Comparison of ENCODE assay signal across 1 cellular context in the genomic region with DNA sequence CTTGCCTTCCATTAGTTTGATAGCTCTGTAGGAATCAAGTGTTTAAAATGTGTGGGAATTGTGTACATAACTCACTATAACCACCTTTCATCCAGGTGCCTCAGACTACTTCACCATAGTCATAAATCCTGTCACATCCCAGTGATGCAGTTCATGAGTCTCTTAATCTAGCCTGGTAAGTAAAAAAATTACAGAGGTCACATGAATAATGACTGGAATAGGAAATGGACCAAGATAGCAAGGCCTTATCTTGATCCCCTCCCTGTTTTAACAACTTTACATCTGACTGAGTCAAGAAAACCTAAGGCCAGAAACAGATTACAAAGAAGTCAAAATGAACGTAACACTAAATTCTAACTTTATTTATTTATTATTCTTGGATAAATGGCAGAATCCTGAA.
TF ChIP-seq lines count a peak whose summit lies in the region.

No MANE protein-coding gene starts in this region.

TF ChIP-seq in K562, 482 proteins besides CTCF, POLR2A, EP300 and RAD21 (continued from another document):
- TF ChIP-seq, protein P1, sequence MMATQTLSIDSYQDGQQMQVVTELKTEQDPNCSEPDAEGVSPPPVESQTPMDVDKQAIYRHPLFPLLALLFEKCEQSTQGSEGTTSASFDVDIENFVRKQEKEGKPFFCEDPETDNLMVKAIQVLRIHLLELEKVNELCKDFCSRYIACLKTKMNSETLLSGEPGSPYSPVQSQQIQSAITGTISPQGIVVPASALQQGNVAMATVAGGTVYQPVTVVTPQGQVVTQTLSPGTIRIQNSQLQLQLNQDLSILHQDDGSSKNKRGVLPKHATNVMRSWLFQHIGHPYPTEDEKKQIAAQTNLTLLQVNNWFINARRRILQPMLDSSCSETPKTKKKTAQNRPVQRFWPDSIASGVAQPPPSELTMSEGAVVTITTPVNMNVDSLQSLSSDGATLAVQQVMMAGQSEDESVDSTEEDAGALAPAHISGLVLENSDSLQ (IDR thresholded peaks at IDR 0.05), result peak; percentile 36
- TF ChIP-seq, protein P2, sequence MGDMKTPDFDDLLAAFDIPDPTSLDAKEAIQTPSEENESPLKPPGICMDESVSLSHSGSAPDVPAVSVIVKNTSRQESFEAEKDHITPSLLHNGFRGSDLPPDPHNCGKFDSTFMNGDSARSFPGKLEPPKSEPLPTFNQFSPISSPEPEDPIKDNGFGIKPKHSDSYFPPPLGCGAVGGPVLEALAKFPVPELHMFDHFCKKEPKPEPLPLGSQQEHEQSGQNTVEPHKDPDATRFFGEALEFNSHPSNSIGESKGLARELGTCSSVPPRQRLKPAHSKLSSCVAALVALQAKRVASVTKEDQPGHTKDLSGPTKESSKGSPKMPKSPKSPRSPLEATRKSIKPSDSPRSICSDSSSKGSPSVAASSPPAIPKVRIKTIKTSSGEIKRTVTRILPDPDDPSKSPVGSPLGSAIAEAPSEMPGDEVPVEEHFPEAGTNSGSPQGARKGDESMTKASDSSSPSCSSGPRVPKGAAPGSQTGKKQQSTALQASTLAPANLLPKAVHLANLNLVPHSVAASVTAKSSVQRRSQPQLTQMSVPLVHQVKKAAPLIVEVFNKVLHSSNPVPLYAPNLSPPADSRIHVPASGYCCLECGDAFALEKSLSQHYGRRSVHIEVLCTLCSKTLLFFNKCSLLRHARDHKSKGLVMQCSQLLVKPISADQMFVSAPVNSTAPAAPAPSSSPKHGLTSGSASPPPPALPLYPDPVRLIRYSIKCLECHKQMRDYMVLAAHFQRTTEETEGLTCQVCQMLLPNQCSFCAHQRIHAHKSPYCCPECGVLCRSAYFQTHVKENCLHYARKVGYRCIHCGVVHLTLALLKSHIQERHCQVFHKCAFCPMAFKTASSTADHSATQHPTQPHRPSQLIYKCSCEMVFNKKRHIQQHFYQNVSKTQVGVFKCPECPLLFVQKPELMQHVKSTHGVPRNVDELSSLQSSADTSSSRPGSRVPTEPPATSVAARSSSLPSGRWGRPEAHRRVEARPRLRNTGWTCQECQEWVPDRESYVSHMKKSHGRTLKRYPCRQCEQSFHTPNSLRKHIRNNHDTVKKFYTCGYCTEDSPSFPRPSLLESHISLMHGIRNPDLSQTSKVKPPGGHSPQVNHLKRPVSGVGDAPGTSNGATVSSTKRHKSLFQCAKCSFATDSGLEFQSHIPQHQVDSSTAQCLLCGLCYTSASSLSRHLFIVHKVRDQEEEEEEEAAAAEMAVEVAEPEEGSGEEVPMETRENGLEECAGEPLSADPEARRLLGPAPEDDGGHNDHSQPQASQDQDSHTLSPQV (IDR thresholded peaks at IDR 0.05), result no peak
- TF ChIP-seq JUN (IDR thresholded peaks at IDR 0.05; ENCODE audit: borderline replicate concordance, low read depth, low read length) (0 out of 2 replicates have a peak, but pooled peaks have one; percentile 15), JUN (CRISPR knock-in tag; IDR thresholded peaks at IDR 0.05; ENCODE audit: borderline replicate concordance) (no peak), JUND (IDR thresholded peaks at IDR 0.05; ENCODE audit: borderline replicate concordance, low read depth, low read length) (peak; percentile 51; the same call in 1 of the 2 replicates), JUND (tag; IDR thresholded peaks at IDR 0.05; ENCODE audit: borderline replicate concordance, low read depth, low read length) (no peak), RCOR1 (IDR thresholded peaks at IDR 0.05; ENCODE audit: borderline replicate concordance in 1 of 2, low read depth in 2 of 2, low read length in 2 of 2) (peak in 1 of 2 experiments; percentile 65; a peak in 1 of 4 replicates), COPS2 (conservative IDR thresholded peaks at IDR 0.05) (no peak), ETV1 (tag; conservative IDR thresholded peaks at IDR 0.05; ENCODE audit: low read depth) (peak; percentile 34; the same call in 1 of the 2 replicates), SOX6 (IDR thresholded peaks at IDR 0.05) (0 out of 2 replicates have a peak, but pooled peaks have one; percentile 28), FOSL1 (tag; conservative IDR thresholded peaks at IDR 0.05) (peak; percentile 61; the same call in 1 of the 2 replicates), MEIS2 (IDR thresholded peaks at IDR 0.05; ENCODE audit: partially characterized antibody) (peak; percentile 83), NR2C2 (CRISPR knock-in tag; IDR thresholded peaks at IDR 0.05) (no peak), NR2C2 (tag; IDR thresholded peaks at IDR 0.05) (0 out of 2 replicates have a peak, but pooled peaks have one; percentile 1), ARID1B (IDR thresholded peaks at IDR 0.05) (peak; percentile 37; the same call in 1 of the 2 replicates)
- TF ChIP-seq, protein P3, sequence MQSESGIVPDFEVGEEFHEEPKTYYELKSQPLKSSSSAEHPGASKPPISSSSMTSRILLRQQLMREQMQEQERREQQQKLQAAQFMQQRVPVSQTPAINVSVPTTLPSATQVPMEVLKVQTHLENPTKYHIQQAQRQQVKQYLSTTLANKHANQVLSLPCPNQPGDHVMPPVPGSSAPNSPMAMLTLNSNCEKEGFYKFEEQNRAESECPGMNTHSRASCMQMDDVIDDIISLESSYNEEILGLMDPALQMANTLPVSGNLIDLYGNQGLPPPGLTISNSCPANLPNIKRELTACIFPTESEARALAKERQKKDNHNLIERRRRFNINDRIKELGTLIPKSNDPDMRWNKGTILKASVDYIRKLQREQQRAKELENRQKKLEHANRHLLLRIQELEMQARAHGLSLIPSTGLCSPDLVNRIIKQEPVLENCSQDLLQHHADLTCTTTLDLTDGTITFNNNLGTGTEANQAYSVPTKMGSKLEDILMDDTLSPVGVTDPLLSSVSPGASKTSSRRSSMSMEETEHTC (IDR thresholded peaks at IDR 0.05), result 0 out of 2 replicates have a peak, but pooled peaks have one; percentile 31
TF ChIP-seq in K562: peak in this region for 13.
